ENCODE assay signal across 22 cellular contexts in the genomic region with DNA sequence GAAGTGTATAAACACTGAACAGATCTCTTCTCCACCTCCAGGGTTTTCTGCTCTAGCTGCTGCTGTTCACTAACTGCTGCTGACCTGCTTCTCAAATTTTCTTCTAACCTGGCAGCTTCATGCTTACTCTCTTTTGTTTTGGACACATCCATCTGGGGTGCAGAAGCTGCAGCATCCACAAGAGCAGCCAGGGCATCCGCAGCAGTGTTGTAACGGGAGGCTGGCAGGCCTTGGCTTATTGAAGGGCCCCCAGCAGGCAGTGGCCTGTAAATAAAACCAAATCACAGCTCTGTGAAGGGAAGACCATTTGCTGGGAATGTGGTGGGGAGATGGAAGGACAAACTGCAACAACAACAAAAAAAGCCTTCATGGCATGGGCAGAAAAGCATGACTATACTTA.
DNase-seq lines count a peak whose midpoint lies in the region; ATAC-seq and TF ChIP-seq lines count a peak whose summit lies in the region.
"Had no signal": no experiment of that assay in that cellular context is flagged by ENCODE, and none has a peak within 500 bp of the region (broad histone marks: within the 10 kb centered on the region; RNA-seq: fewer than 3 reads in every experiment).

No MANE protein-coding gene starts in this region.

- dilution Hi-C loops in IMR-90 (cut with HindIII; ENCODE audit: low sequenced_read_pairs, unreplicated experiment), result no loop called here

- TF ChIP-seq CTCF in IMR-90 (conservative IDR thresholded peaks at IDR 0.05; ENCODE audit: low read depth, low read length) (no peak), RWPE1 (conservative IDR thresholded peaks at IDR 0.05; ENCODE audit: low read depth) (no peak)

- H3K9ac ChIP-seq in IMR-90 (ENCODE audit: low read depth, low read length), result no peak overlapping the region
- H3K9ac ChIP-seq in neuronal stem cell (ENCODE audit: low read depth, low read length, poor library complexity), result no peak overlapping the region

- peak overlapping the region in 2 of 3 donors; percentile 23 to 69 for H3K27ac Mint-ChIP-seq in CD4-positive, CD25-positive, alpha-beta regulatory T cell
- H3K27ac Mint-ChIP-seq: IgD-negative memory B cell had no signal

- H3K4ac ChIP-seq in IMR-90 (ENCODE audit: low read depth, low read length), result no peak overlapping the region
- no peak overlapping the region for H3K4ac ChIP-seq in neuronal stem cell (ENCODE audit: low read length)

- H3K9me3 ChIP-seq in CD4-positive, CD25-positive, alpha-beta regulatory T cell (ENCODE audit: control insufficient read depth in 2 of 2, low read length in 2 of 2), result no peaks in the 10 kb centered on the region
- H3K9me3 ChIP-seq in IMR-90 (ENCODE audit: control insufficient read depth, insufficient read depth, low read length) (no peaks in the 10 kb centered on the region), neuronal stem cell (replicated peaks in 1 of 2; ENCODE audit: control insufficient read depth in 2 of 2, insufficient read depth in 1 of 2, low read depth in 1 of 2, low read length in 2 of 2) (no peaks in the 10 kb centered on the region)
- H3K9me3 ChIP-seq: HAP-1, MG63 had no signal

- H3K14ac ChIP-seq in IMR-90 (replicated peaks; ENCODE audit: low read depth, low read length) (no peak overlapping the region), neuronal stem cell (ENCODE audit: low read length) (no peak overlapping the region)

- H2AK9ac ChIP-seq in IMR-90 (replicated peaks; ENCODE audit: low read depth, low read length, poor library complexity), result no peak overlapping the region

- no peak overlapping the region for H2BK12ac ChIP-seq in neuronal stem cell (ENCODE audit: low read length)

- no peak overlapping the region for H3K4me2 ChIP-seq in IMR-90 (ENCODE audit: low read depth, low read length)
- H3K4me2 ChIP-seq in neuronal stem cell (ENCODE audit: insufficient read depth, low read length, poor library complexity, severe bottlenecking), result no peak overlapping the region

- H2BK15ac ChIP-seq in IMR-90 (ENCODE audit: low read depth, low read length) (no peak overlapping the region), neuronal stem cell (ENCODE audit: low read length) (no peak overlapping the region)

- no peak overlapping the region for H3K4me3 Mint-ChIP-seq in CD4-positive, CD25-positive, alpha-beta regulatory T cell
- H3K4me3 Mint-ChIP-seq: IgD-negative memory B cell had no signal

- no peaks in the 10 kb centered on the region for H3K9me3 Mint-ChIP-seq in CD4-positive, CD25-positive, alpha-beta regulatory T cell
- H3K9me3 Mint-ChIP-seq: IgD-negative memory B cell had no signal

- CTCF ChIA-PET in IMR-90 (lab: Yijun Ruan, JAX) (no interaction called here), RWPE1 (lab: Yijun Ruan, JAX) (no interaction called here)

- H2BK20ac ChIP-seq in IMR-90 (ENCODE audit: low read depth, low read length), result no peak overlapping the region

- H3K4me1 ChIP-seq in CD4-positive, CD25-positive, alpha-beta regulatory T cell (ENCODE audit: control insufficient read depth, insufficient read depth, low read length, poor library complexity, severe bottlenecking), result no peaks in the 10 kb centered on the region
- H3K4me1 ChIP-seq in IMR-90 (ENCODE audit: control insufficient read depth, insufficient read depth, low read length) (no peaks in the 10 kb centered on the region), neuronal stem cell (ENCODE audit: control insufficient read depth in 2 of 2, insufficient read depth in 1 of 2, low read depth in 1 of 2, low read length in 2 of 2) (no peaks in the 10 kb centered on the region)
- H3K4me1 ChIP-seq: HAP-1 had no signal

- H3K18ac ChIP-seq in IMR-90 (ENCODE audit: low read depth, low read length), result no peak overlapping the region
- no peak overlapping the region for H3K18ac ChIP-seq in neuronal stem cell (ENCODE audit: low read length)

- no peaks in the 10 kb centered on the region; the same call in 1 of the 2 replicates for H4K20me1 ChIP-seq in IMR-90 (ENCODE audit: insufficient read depth, low read length)

- TF ChIP-seq POLR2A in IMR-90 (IDR thresholded peaks at IDR 0.05; ENCODE audit: low read depth, low read length), result no peak

- DNase-seq in CD4-positive, CD25-positive, alpha-beta regulatory T cell, result no peak
- no peak for DNase-seq in IMR-90
- DNase-seq in cerebellar cortex (ENCODE audit: low spot score), result peak; percentile 16
- no peak for DNase-seq in neuronal stem cell (ENCODE audit: low spot score)
- no peak for DNase-seq in activated CD4-positive, CD25-positive, alpha-beta regulatory T cell treated with anti-CD3 and anti-CD28 coated beads, Interleukin-2, amount 50 U/mL, for 72 hours
- DNase-seq in RWPE1 (ENCODE audit: low spot score), result no peak
- DNase-seq: ACHN, DMS79 treated with DMSO at 0.1 percent for 48 hours, Karpas-422, MG63, NCI-H1092, NCI-H1436 treated with DMSO at 0.1 percent for 48 hours, NCI-H2029 treated with DMSO at 0.1 percent for 48 hours, NCI-H2171, NCI-H526 had no signal

- H2BK5ac ChIP-seq in IMR-90 (ENCODE audit: low read depth, low read length, poor library complexity, severe bottlenecking) (no peak overlapping the region), neuronal stem cell (ENCODE audit: low read length) (peak overlapping the region; percentile 90)

- peaks cover 65% of the 10 kb centered on the region for H3K36me3 Mint-ChIP-seq in CD4-positive, CD25-positive, alpha-beta regulatory T cell

- H4K91ac ChIP-seq in IMR-90 (ENCODE audit: insufficient read depth, low read depth, low read length) (no peak overlapping the region), neuronal stem cell (ENCODE audit: low read depth, low read length, poor library complexity) (no peak overlapping the region)

- POLR2A ChIA-PET in IMR-90 (lab: Charles Lee; ENCODE audit: unreplicated experiment) (no interaction called here), RWPE1 (lab: Yijun Ruan, JAX; ENCODE audit: low non-redundant PET) (interaction anchor here (0.6 kb wide), 1 partner anchor 9 kb away, joined by 3 read pairs; no protein-coding TSS in a partner anchor)

- H2AFZ ChIP-seq in IMR-90 (replicated peaks; ENCODE audit: low read length, poor library complexity) (no peak overlapping the region), neuronal stem cell (ENCODE audit: low read length) (no peak overlapping the region)

- ATAC-seq in CD4-positive, CD25-positive, alpha-beta regulatory T cell (ENCODE audit: low read depth in 2 of 2), result no peak
- ATAC-seq in IMR-90 (ENCODE audit: low read depth) (no peak), HG03196 (IDR thresholded peaks at IDR 0.05; ENCODE audit: unreplicated experiment) (no peak)
- ATAC-seq: Panc1, Right ventricle myocardium inferior had no signal

- peaks cover 0 to 7% (median 5%) of the 10 kb centered on the region in 4 donors for H3K4me1 Mint-ChIP-seq in CD4-positive, CD25-positive, alpha-beta regulatory T cell
- H3K4me1 Mint-ChIP-seq: IgD-negative memory B cell had no signal

- in situ Hi-C loops in IMR-90 (cut with MboI; ENCODE audit: low sequenced_read_pairs), result no loop called here

- H3K79me1 ChIP-seq in IMR-90 (ENCODE audit: low read depth in 1 of 2, low read length in 2 of 2) (peaks cover 9 to 28% of the 10 kb centered on the region in 2 experiments), neuronal stem cell (ENCODE audit: low read depth, low read length) (no peaks in the 10 kb centered on the region)

- no peak overlapping the region for H3K56ac ChIP-seq in IMR-90 (ENCODE audit: extremely low read depth, insufficient read depth, low read length)

- H2AK5ac ChIP-seq in IMR-90 (ENCODE audit: low read depth, low read length) (no peak overlapping the region), neuronal stem cell (ENCODE audit: low read depth, low read length) (no peak overlapping the region)

- intact Hi-C loops in IMR-90 (cut with micrococcal nuclease), result no loop called here

- no peak overlapping the region for H2BK120ac ChIP-seq in IMR-90 (ENCODE audit: low read depth, low read length)
- no peak overlapping the region for H2BK120ac ChIP-seq in neuronal stem cell (ENCODE audit: low read depth, low read length)

- no peaks in the 10 kb centered on the region for H3K27me3 Mint-ChIP-seq in CD4-positive, CD25-positive, alpha-beta regulatory T cell
- H3K27me3 Mint-ChIP-seq: IgD-negative memory B cell had no signal

- no peaks in the 10 kb centered on the region for H3K27me3 ChIP-seq in CD4-positive, CD25-positive, alpha-beta regulatory T cell (ENCODE audit: control insufficient read depth, insufficient read depth, low read length)
- H3K27me3 ChIP-seq in IMR-90 (ENCODE audit: control insufficient read depth, insufficient read depth, low read length) (no peaks in the 10 kb centered on the region), neuronal stem cell (ENCODE audit: control insufficient read depth in 3 of 3, insufficient read depth in 3 of 3, low read depth in 1 of 3, low read length in 3 of 3) (no peaks in the 10 kb centered on the region)
- H3K27me3 ChIP-seq: MG63 had no signal

- no CpG with 5 or more reads among the region's 2 CpGs for WGBS in IMR-90 (ENCODE audit: extremely low coverage in 2 of 2, insufficient read length in 1 of 2), 2 experiments
- no CpG with 5 or more reads among the region's 2 CpGs for WGBS in neuronal stem cell (ENCODE audit: extremely low coverage in 2 of 2, insufficient read length in 2 of 2, insufficient replicate concordance in 1 of 2), 2 donors

- no peak overlapping the region for H4K5ac ChIP-seq in IMR-90 (ENCODE audit: low read depth, low read length)

- H3K23ac ChIP-seq in IMR-90 (ENCODE audit: low read depth, low read length) (no peak overlapping the region), neuronal stem cell (ENCODE audit: low read depth, low read length, poor library complexity) (no peak overlapping the region)

- peaks cover 97% of the 10 kb centered on the region for H3K36me3 ChIP-seq in CD4-positive, CD25-positive, alpha-beta regulatory T cell (ENCODE audit: control insufficient read depth, insufficient read depth, low read length)
- H3K36me3 ChIP-seq in IMR-90 (ENCODE audit: control insufficient read depth, insufficient read depth, low read length) (peaks cover 55% of the 10 kb centered on the region), neuronal stem cell (replicated peaks in 1 of 2; ENCODE audit: control insufficient read depth in 2 of 2, insufficient read depth in 2 of 2, low read length in 2 of 2) (peaks cover 28 to 100% of the 10 kb centered on the region in 2 donors)

- H3K9me1 ChIP-seq in IMR-90 (ENCODE audit: insufficient read depth, low read length), result no peaks in the 10 kb centered on the region; the same call in none of the 2 replicates

- TF ChIP-seq RAD21 in IMR-90 (IDR thresholded peaks at IDR 0.05; ENCODE audit: low read length), result no peak

- no peak overlapping the region for H3K27ac ChIP-seq in CD4-positive, CD25-positive, alpha-beta regulatory T cell (ENCODE audit: insufficient read depth, low read length, poor library complexity, severe bottlenecking)
- H3K27ac ChIP-seq in IMR-90 (ENCODE audit: insufficient read depth, low read length) (no peak overlapping the region), neuronal stem cell (replicated peaks; ENCODE audit: low read length) (no peak overlapping the region), RWPE1 (no peak overlapping the region)
- H3K27ac ChIP-seq: C4-2B, HL-60 had no signal

- TSS peak; percentile 80 for BruUV-seq in IMR-90 (replicated peaks; lab: Mats Ljungman, UMichigan)

- H4K8ac ChIP-seq in IMR-90 (ENCODE audit: low read depth in 2 of 2, low read length in 2 of 2), result no peak overlapping the region
- H4K8ac ChIP-seq in neuronal stem cell (ENCODE audit: low read depth, low read length), result no peak overlapping the region

- no peak overlapping the region for H3K4me3 ChIP-seq in CD4-positive, CD25-positive, alpha-beta regulatory T cell (ENCODE audit: low read depth, low read length)
- no peak overlapping the region for H3K4me3 ChIP-seq in IMR-90 (ENCODE audit: insufficient read depth, low read depth, low read length)
- H3K4me3 ChIP-seq in neuronal stem cell (ENCODE audit: low read length in 2 of 2), result no peak overlapping the region
- H3K4me3 ChIP-seq: HAP-1, MG63 had no signal
